10 cellular contexts compared by ENCODE assay signal in the genomic region with DNA sequence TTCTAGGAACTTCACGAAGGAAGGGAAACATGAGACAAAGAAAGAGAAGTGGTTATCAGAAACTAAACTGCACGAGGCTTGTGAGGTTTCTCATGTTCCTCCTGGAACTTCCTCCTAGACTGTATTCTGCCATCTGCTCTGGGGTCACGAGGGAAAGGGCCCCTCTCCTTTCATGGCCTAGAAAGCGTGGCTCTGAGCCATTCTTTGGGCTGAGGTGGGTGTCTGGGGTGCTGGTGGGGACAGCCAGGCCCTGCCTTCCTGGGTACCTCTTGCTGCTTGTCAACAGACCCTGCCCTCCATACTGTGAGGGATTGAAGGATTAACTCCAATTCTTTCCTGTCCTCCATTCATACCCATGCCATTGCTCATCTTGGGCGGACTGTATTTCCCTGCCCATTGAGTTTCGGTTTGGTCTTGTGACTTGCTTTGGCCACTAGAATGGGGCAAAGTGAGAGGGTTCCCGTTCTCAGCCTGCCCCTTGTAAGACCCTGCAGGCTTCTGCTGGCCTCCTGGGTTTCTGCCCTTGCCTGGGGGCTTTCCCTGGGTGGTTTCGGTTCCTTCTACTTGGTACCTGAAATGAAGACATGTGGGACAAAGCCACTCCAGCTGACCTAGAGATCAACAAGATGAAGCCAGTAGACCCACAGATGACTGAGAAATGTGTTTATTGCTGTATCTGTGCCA.
DNase-seq lines count a peak whose midpoint lies in the region; ATAC-seq lines count a peak whose summit lies in the region.
"Had no signal": no experiment of that assay in that cellular context is flagged by ENCODE, and none has a peak within 500 bp of the region (broad histone marks: within the 10 kb centered on the region; RNA-seq: fewer than 3 reads in every experiment).

No MANE protein-coding gene starts in this region.

- peak; percentile 49 for DNase-seq in activated CD8-positive, alpha-beta memory T cell treated with anti-CD3 and anti-CD28 coated beads for 24 hours
- DNase-seq in activated CD8-positive, alpha-beta memory T cell treated with anti-CD3 and anti-CD28 coated beads, Interleukin-2, amount 50 U/mL, for 48 hours, result no peak
- DNase-seq in RPMI8226 (peak; percentile 98), NCI-H510A (lab: John Stamatoyannopoulos, UW) (no peak), NCI-H1417 treated with DMSO at 0.1 percent for 48 hours (lab: John Stamatoyannopoulos, UW) (no peak)
- DNase-seq in stimulated activated naive CD8-positive, alpha-beta T cell treated with anti-CD3 and anti-CD28 coated beads, Interleukin-15, Interleukin-2, amounts not matched to agents 100 U/mL and 50 U/mL, for 24 hours, result peak; percentile 47
- DNase-seq in stimulated activated CD4-positive, alpha-beta T cell treated with anti-CD3 and anti-CD28 coated beads, Interleukin-4, amount 100 ng/mL, for 1 hour, result no peak
- DNase-seq: NCI-H2171 treated with DMSO at 0.1 percent for 48 hours had no signal

- peak; percentile 88 for ATAC-seq in HG02943 (IDR thresholded peaks at IDR 0.05; ENCODE audit: low read depth, unreplicated experiment)
- no peak for ATAC-seq in stimulated activated naive CD8-positive, alpha-beta T cell treated with anti-CD3 and anti-CD28 coated beads, Interleukin-15, Interleukin-2, amounts not matched to agents 100 U/mL and 50 U/mL, for 24 hours
- ATAC-seq: A549 had no signal

Comparison
In these comparisons a context has a peak if more than half of its experiments do, and no peak if none do; other contexts are left out.
1. DNase-seq: peak in activated CD8-positive, alpha-beta memory T cell treated with anti-CD3 and anti-CD28 coated beads for 24 hours (single experiment), RPMI8226 (single experiment) and stimulated activated naive CD8-positive, alpha-beta T cell treated with anti-CD3 and anti-CD28 coated beads, Interleukin-15, Interleukin-2, amounts not matched to agents 100 U/mL and 50 U/mL, for 24 hours (single experiment); none in activated CD8-positive, alpha-beta memory T cell treated with anti-CD3 and anti-CD28 coated beads, Interleukin-2, amount 50 U/mL, for 48 hours (single experiment), NCI-H510A (single experiment), NCI-H1417 treated with DMSO at 0.1 percent for 48 hours (single experiment) and stimulated activated CD4-positive, alpha-beta T cell treated with anti-CD3 and anti-CD28 coated beads, Interleukin-4, amount 100 ng/mL, for 1 hour (single experiment).